In genomic region chr17:28902819-28903545, GRCh38 we compare ENCODE assay signal across 1 cellular context.
A peak's percentile ranks its signal among the peaks of the same experiment; 100 is the strongest.
TF ChIP-seq lines count a peak whose summit lies in the region.

DHRS13 (minus strand) TSS chr17:28903079; CDS start chr17:28902944, 135 bp downstream.

TF ChIP-seq in HEK293, 187 proteins besides CTCF, POLR2A, EP300 and RAD21 (continued from another document and continues in another):
- TF ChIP-seq ZNF488 (tag by site-specific recombination; IDR thresholded peaks at IDR 0.05) (no peak), ZSCAN5A (tag by site-specific recombination; IDR thresholded peaks at IDR 0.05) (no peak), ZNF654 (tag by site-specific recombination; IDR thresholded peaks at IDR 0.05; ENCODE audit: low read depth) (no peak), ZNF510 (tag by site-specific recombination; IDR thresholded peaks at IDR 0.05; ENCODE audit: insufficient replicate concordance) (no peak), YY2 (tag by site-specific recombination; IDR thresholded peaks at IDR 0.05) (peak; percentile 41; the same call in 1 of the 2 replicates), ZNF48 (tag by site-specific recombination; IDR thresholded peaks at IDR 0.05) (no peak), TSHZ1 (tag by site-specific recombination; IDR thresholded peaks at IDR 0.05; ENCODE audit: borderline replicate concordance) (no peak), HOXD13 (CRISPR knock-in tag; IDR thresholded peaks at IDR 0.05; ENCODE audit: borderline replicate concordance) (no peak), ZNF629 (tag by site-specific recombination; IDR thresholded peaks at IDR 0.05) (peak; percentile 64; the same call in 1 of the 2 replicates), ZNF791 (tag by site-specific recombination; IDR thresholded peaks at IDR 0.05) (no peak), ZNF335 (tag by site-specific recombination; conservative IDR thresholded peaks at IDR 0.05) (0 out of 2 replicates have a peak, but pooled peaks have one; percentile 13), SP7 (tag by site-specific recombination; IDR thresholded peaks at IDR 0.05) (peak; percentile 77), ZFP37 (tag by site-specific recombination; IDR thresholded peaks at IDR 0.05) (peak; percentile 91), ZNF600 (tag by site-specific recombination; IDR thresholded peaks at IDR 0.05) (no peak), ZNF549 (tag by site-specific recombination; IDR thresholded peaks at IDR 0.05) (no peak), KLF7 (tag by site-specific recombination; IDR thresholded peaks at IDR 0.05; ENCODE audit: borderline replicate concordance) (0 out of 2 replicates have a peak, but pooled peaks have one; percentile 40), HIC1 (tag by site-specific recombination; IDR thresholded peaks at IDR 0.05) (peak; percentile 45; the same call in 1 of the 2 replicates), ZNF16 (tag by site-specific recombination; IDR thresholded peaks at IDR 0.05; ENCODE audit: low read depth) (no peak), ZNF596 (tag by site-specific recombination; IDR thresholded peaks at IDR 0.05) (peak; percentile 53), ZNF747 (tag by site-specific recombination; IDR thresholded peaks at IDR 0.05) (no peak), ZBTB44 (tag by site-specific recombination; IDR thresholded peaks at IDR 0.05) (peak; percentile 84), HOXC10 (CRISPR knock-in tag; IDR thresholded peaks at IDR 0.05) (peak; percentile 93; the same call in 1 of the 2 replicates), ZNF529 (tag by site-specific recombination; IDR thresholded peaks at IDR 0.05; ENCODE audit: insufficient replicate concordance) (no peak), ZIC2 (tag by site-specific recombination; IDR thresholded peaks at IDR 0.05) (peak; percentile 38; the same call in 1 of the 2 replicates), ZNF280C (tag by site-specific recombination; IDR thresholded peaks at IDR 0.05) (no peak), TRIM28 (IDR thresholded peaks at IDR 0.05; ENCODE audit: borderline replicate concordance, low read length) (peak; percentile 93; the same call in 1 of the 2 replicates), ZNF768 (tag by site-specific recombination; IDR thresholded peaks at IDR 0.05) (no peak), ZXDB (tag by site-specific recombination; IDR thresholded peaks at IDR 0.05) (no peak), ZNF501 (tag by site-specific recombination; IDR thresholded peaks at IDR 0.05) (peak; percentile 86), PRDM1 (tag by site-specific recombination; IDR thresholded peaks at IDR 0.05) (no peak), ZNF26 (tag by site-specific recombination; IDR thresholded peaks at IDR 0.05) (no peak), ZNF18 (tag by site-specific recombination; IDR thresholded peaks at IDR 0.05) (peak; percentile 98), SP2 (tag by site-specific recombination; IDR thresholded peaks at IDR 0.05) (peak; percentile 44), BCL6B (tag by site-specific recombination; IDR thresholded peaks at IDR 0.05) (no peak), ZNF792 (tag by site-specific recombination; IDR thresholded peaks at IDR 0.05) (no peak), PATZ1 (tag by site-specific recombination; IDR thresholded peaks at IDR 0.05) (peak; percentile 90), SETDB1 (IDR thresholded peaks at IDR 0.05; ENCODE audit: insufficient read length, low read length) (peak; percentile 88), FEZF1 (tag by site-specific recombination; IDR thresholded peaks at IDR 0.05) (no peak), ZNF132 (tag by site-specific recombination; IDR thresholded peaks at IDR 0.05; ENCODE audit: borderline replicate concordance) (no peak)
